In the genomic region with DNA sequence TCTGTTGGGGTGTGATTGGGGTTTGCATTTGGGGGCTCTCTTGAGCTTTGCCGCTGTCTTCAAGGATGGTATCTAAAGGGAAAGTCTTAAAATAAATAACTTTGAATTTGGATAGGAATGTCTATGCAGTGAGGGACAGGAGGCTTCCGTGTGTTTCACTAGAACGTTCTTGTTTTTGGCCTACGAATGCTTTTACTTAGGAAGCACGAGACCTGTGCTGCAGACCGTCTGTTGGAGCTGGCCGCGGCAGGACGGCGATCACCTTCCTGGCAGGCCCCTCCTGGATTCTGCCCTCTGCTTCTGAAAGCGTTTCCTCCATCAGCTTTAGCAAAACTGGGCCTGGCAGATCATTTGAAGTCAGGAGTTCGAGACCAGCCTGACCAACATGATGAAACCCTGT, we compare ENCODE assay signal across 8 cellular contexts. TPM values are rescaled to one million over a fixed set of nuclear protein-coding genes. Genes with fewer than 3 reads are reported as not detected.
DNase-seq lines count a peak whose midpoint lies in the region; ATAC-seq and TF ChIP-seq lines count a peak whose summit lies in the region.

No MANE protein-coding gene starts in this region.

- 61 to 63% methylated on average over 10 to 12 of the region's 12 CpGs for WGBS in esophagus squamous epithelium, 2 donors

- H3K4me1 ChIP-seq in esophagus squamous epithelium = peaks cover 8 to 67% (median 18%) of the 10 kb centered on the region in 3 donors

- H3K9me3 Mint-ChIP-seq in osteocyte (ENCODE audit: unreplicated experiment) = no peaks in the 10 kb centered on the region

- TF ChIP-seq POLR2A in esophagus squamous epithelium (IDR thresholded peaks at IDR 0.05) = no peak

- POLR2A ChIA-PET in BJ (lab: Charles Lee) = interaction anchor here (0.5 kb wide), 1 partner anchor 20 kb away, joined by 4 read pairs; no protein-coding TSS in a partner anchor

- DNase-seq in BJ (ENCODE audit: low read depth) (no peak), esophagus squamous epithelium (lab: John Stamatoyannopoulos, UW) (no peak), osteocyte (ENCODE audit: extremely low spot score, unreplicated experiment) (no peak), AML-193 (lab: John Stamatoyannopoulos, UW) (no peak), GM13976 (ENCODE audit: low spot score) (no peak)

- H3K36me3 ChIP-seq in BJ (ENCODE audit: control insufficient read depth, insufficient read depth, low read length) = peaks cover 8% of the 10 kb centered on the region
- peaks cover 0 to 56% (median 6%) of the 10 kb centered on the region in 3 donors for H3K36me3 ChIP-seq in esophagus squamous epithelium

- H3K4me1 Mint-ChIP-seq in osteocyte (ENCODE audit: unreplicated experiment) = peaks cover 50% of the 10 kb centered on the region

- H3K9me3 ChIP-seq in esophagus squamous epithelium = no peaks in the 10 kb centered on the region

- peak overlapping the region; percentile 86 for H3K4me3 Mint-ChIP-seq in osteocyte (ENCODE audit: unreplicated experiment)

- H3K27me3 ChIP-seq in BJ (ENCODE audit: control insufficient read depth, insufficient read depth, low read length) (no peaks in the 10 kb centered on the region), esophagus squamous epithelium (no peaks in the 10 kb centered on the region)

- intact Hi-C loops in esophagus squamous epithelium (cut with DNase I) = no loop called here

- H3K27ac ChIP-seq in VCaP (peak overlapping the region; percentile 42; the same call in 1 of the 2 replicates), esophagus squamous epithelium (peak overlapping the region; percentile 64 to 94 (median 90))

- H3K36me3 Mint-ChIP-seq in osteocyte (ENCODE audit: unreplicated experiment) = peaks cover 13% of the 10 kb centered on the region

- TF ChIP-seq CTCF in BJ (IDR thresholded peaks at IDR 0.05; ENCODE audit: insufficient read depth, low read depth, low read length) (no peak), VCaP (conservative IDR thresholded peaks at IDR 0.05) (no peak), esophagus squamous epithelium (IDR thresholded peaks at IDR 0.05) (no peak), osteocyte (IDR thresholded peaks at IDR 0.05) (no peak), GM13976 (IDR thresholded peaks at IDR 0.05; ENCODE audit: borderline replicate concordance, control extremely low read depth, extremely low read depth, insufficient read depth, missing control alignments) (no peak)

- no peak for ATAC-seq in HG03045 (IDR thresholded peaks at IDR 0.05; ENCODE audit: unreplicated experiment)
- ATAC-seq in GM19397 (IDR thresholded peaks at IDR 0.05; ENCODE audit: unreplicated experiment) = no peak

- no peaks in the 10 kb centered on the region for H3K27me3 Mint-ChIP-seq in osteocyte (ENCODE audit: unreplicated experiment)

- peak overlapping the region; percentile 46 for H3K4me3 ChIP-seq in BJ (ENCODE audit: low read depth, low read length)
- peak overlapping the region; percentile 32 to 72 (median 52) for H3K4me3 ChIP-seq in esophagus squamous epithelium

- H3K27ac Mint-ChIP-seq in osteocyte (ENCODE audit: unreplicated experiment) = peak overlapping the region; percentile 99

- CTCF ChIA-PET in BJ (lab: Yijun Ruan, JAX) = interaction anchor here (1.1 to 1.9 kb wide), 2 partner anchors 18 to 33 kb away, joined by 3 to 4 read pairs; no protein-coding TSS in a partner anchor

- in situ Hi-C loops in GM13976 (cut with MboI; ENCODE audit: low sequenced_read_pairs, unreplicated experiment) = no loop called here

RNA-seq across cellular contexts. Expression of a gene that starts 44.0 kb away (rescaled TPM):
- polyA plus RNA-seq in BJ (2011; rRNA removed) = 2.6 and 3.3 TPM in 2 replicates
- 8.2 and 11.5 TPM in 2 replicates for polyA minus RNA-seq in BJ (2011; rRNA and poly(A)+ RNA removed)
- total RNA-seq in esophagus squamous epithelium (10 to 100 TPM; 11.9 to 25.7 (median 15.9) TPM), osteocyte (56.2 and 63.1 TPM in 2 replicates)

RNA-seq across cellular contexts. Expression of a gene that starts 49.4 kb away (rescaled TPM):
- 16.7 and 27.3 TPM in 2 replicates for polyA plus RNA-seq in BJ (2011; rRNA removed)
- 9.5 and 12.4 TPM in 2 replicates for polyA minus RNA-seq in BJ (2011; rRNA and poly(A)+ RNA removed)
- total RNA-seq in esophagus squamous epithelium (10 to 100 TPM; 11.2 to 32.8 (median 23.8) TPM), osteocyte (50.2 and 55.0 TPM in 2 replicates)
